8 cellular contexts compared by ENCODE assay signal in the genomic region with DNA sequence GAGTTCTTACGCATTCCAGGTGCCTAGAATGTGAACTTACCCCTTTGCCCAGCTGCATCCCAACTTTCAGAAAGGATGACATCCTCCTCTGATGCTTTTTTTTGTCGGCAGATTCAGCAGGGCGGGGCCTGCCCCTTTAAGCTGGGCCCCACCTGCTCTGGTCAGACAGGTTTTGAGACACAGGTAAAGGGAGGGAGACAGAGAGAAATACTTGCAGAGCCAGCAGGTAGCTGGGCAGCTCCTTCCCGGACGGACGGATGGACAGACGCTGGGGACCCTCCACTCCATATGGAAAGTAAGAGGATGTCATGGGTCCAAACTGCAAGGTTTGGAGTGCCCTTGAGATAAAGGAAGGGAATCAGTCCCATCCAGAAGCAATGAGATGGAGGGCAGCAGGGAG. TPM values are rescaled to one million over a fixed set of nuclear protein-coding genes. Genes with fewer than 3 reads are reported as not detected.
A peak's percentile ranks its signal among the peaks of the same experiment; 100 is the strongest.
DNase-seq lines count a peak whose midpoint lies in the region; ATAC-seq and TF ChIP-seq lines count a peak whose summit lies in the region.

TMEM79 (plus strand) TSS at position 214 of the 400 bp plus-strand sequence. CDS start 902 bp downstream, outside the sequence.

- H3K4me3 ChIP-seq in endodermal cell (ENCODE audit: low read length): peak within 1 kb of the TSS; percentile 90
- H3K4me3 ChIP-seq in neutrophil (ENCODE audit: low read depth in 1 of 2, low read length in 1 of 2): peak within 1 kb of the TSS; percentile 90 to 92

- H3K27ac Mint-ChIP-seq in endodermal cell: peak within 1 kb of the TSS; percentile 89

- H3K4me3 Mint-ChIP-seq in endodermal cell: peak within 1 kb of the TSS; percentile 95

- H3K4me1 Mint-ChIP-seq in endodermal cell: peaks cover 14% of the 10 kb centered on the region

- H3K9me3 ChIP-seq in endodermal cell (ENCODE audit: control insufficient read depth, low read length) (no peaks in the 10 kb centered on the region), neutrophil (no peaks in the 10 kb centered on the region)

- H3K27ac ChIP-seq in endodermal cell (ENCODE audit: low read depth, low read length) (no peak within 1 kb of the TSS), neutrophil (peak within 1 kb of the TSS; percentile 94)

- no peak for ATAC-seq in sciatic nerve
- no peak for ATAC-seq in GM21576 (IDR thresholded peaks at IDR 0.05; ENCODE audit: unreplicated experiment)
- ATAC-seq in GM21529 (IDR thresholded peaks at IDR 0.05; ENCODE audit: unreplicated experiment): no peak

- intact Hi-C loops in sciatic nerve (cut with DNase I): no loop called here

- no peaks in the 10 kb centered on the region for H3K27me3 Mint-ChIP-seq in endodermal cell (ENCODE audit: insufficient read depth)

- TF ChIP-seq CTCF in endodermal cell (conservative IDR thresholded peaks at IDR 0.05) (no peak), neutrophil (IDR thresholded peaks at IDR 0.05) (no peak)

- DNase-seq in COLO668 (lab: John Stamatoyannopoulos, UW; ENCODE audit: unreplicated experiment) (peak; percentile 43), NCI-H510A treated with DMSO at 0.1 percent for 48 hours (lab: John Stamatoyannopoulos, UW) (peak; percentile 83), endodermal cell (no peak), sciatic nerve (ENCODE audit: low spot score) (no peak), AG20443 (ENCODE audit: low spot score) (no peak)

- WGBS in endodermal cell (ENCODE audit: insufficient coverage in 1 of 2, insufficient read length in 1 of 2), 2 experiments: 90 to 93% methylated on average over 5 to 7 of the region's 7 CpGs

- H3K9me3 Mint-ChIP-seq in endodermal cell: no peaks in the 10 kb centered on the region

- H3K36me3 ChIP-seq in endodermal cell (ENCODE audit: control insufficient read depth, insufficient read depth, low read length): peaks cover 17% of the 10 kb centered on the region
- H3K36me3 ChIP-seq in neutrophil: peaks cover 30% of the 10 kb centered on the region

- peak within 1 kb of the TSS; percentile 82 for H3K9ac ChIP-seq in endodermal cell (ENCODE audit: extremely low read depth, low read length, poor library complexity, severe bottlenecking)

- H3K4me1 ChIP-seq in endodermal cell (ENCODE audit: control insufficient read depth, insufficient read depth, low read length) (peaks cover 6% of the 10 kb centered on the region), neutrophil (ENCODE audit: control insufficient read depth in 1 of 2, insufficient read depth in 1 of 2, low read depth in 1 of 2, low read length in 1 of 2) (peaks cover 57 to 61% of the 10 kb centered on the region in 2 experiments)

- peaks cover 5% of the 10 kb centered on the region for H3K36me3 Mint-ChIP-seq in endodermal cell (ENCODE audit: low read depth)

- H3K27me3 ChIP-seq in endodermal cell (ENCODE audit: control insufficient read depth, insufficient read depth, low read length, poor library complexity, severe bottlenecking) (no peaks in the 10 kb centered on the region), neutrophil (no peaks in the 10 kb centered on the region)

RNA-seq across cellular contexts. Expression of gene TMEM79, which starts in this region (rescaled TPM):
- total RNA-seq in endodermal cell: 1 to 10 TPM; 1.5 to 1.9 TPM
- 3.3 TPM for polyA plus RNA-seq in endodermal cell (2013, experiment 1 of 2)
- 3.0 TPM for polyA plus RNA-seq in endodermal cell (2013, experiment 2 of 2)
- total RNA-seq in sciatic nerve: 3.1 TPM

Comparison
In these comparisons a context has a peak if more than half of its experiments do, and no peak if none do; other contexts are left out.
1. DNase-seq: peak in COLO668 (single experiment) and NCI-H510A treated with DMSO at 0.1 percent for 48 hours (single experiment); none in endodermal cell (single experiment), sciatic nerve (single experiment) and AG20443 (single experiment).